8 cellular contexts compared by ENCODE assay signal in genomic region chr5:179732412-179732917, GRCh38. TPM values are rescaled to one million over a fixed set of nuclear protein-coding genes. Genes with fewer than 3 reads are reported as not detected.
DNase-seq lines count a peak whose midpoint lies in the region; ATAC-seq, FAIRE-seq and TF ChIP-seq lines count a peak whose summit lies in the region.

Gene MAML1 (plus strand): TSS chr5:179732822. CDS start chr5:179733113, 291 bp downstream.

- no TSS peak for BruUV-seq in HepG2 (replicated peaks; lab: Mats Ljungman, UMichigan)

- peak within 1 kb of the TSS; percentile 93 to 98 (median 96) for H3K4me3 ChIP-seq in HepG2 (replicated peaks in 1 of 3; ENCODE audit: insufficient read depth in 1 of 3, low read depth in 2 of 3, low read length in 3 of 3)

- no peaks in the 10 kb centered on the region for H3K27me3 Mint-ChIP-seq in CD14-positive monocyte (ENCODE audit: low read depth in 3 of 3)

- ATAC-seq in GM19397 (IDR thresholded peaks at IDR 0.05; ENCODE audit: unreplicated experiment) = peak; percentile 95
- ATAC-seq in HG03571 (IDR thresholded peaks at IDR 0.05; ENCODE audit: unreplicated experiment) = peak; percentile 95
- ATAC-seq in HepG2 = peak; percentile 94

- peaks cover 0 to 2% (median 0%) of the 10 kb centered on the region in 7 donors for H3K9me3 Mint-ChIP-seq in CD14-positive monocyte

- H3K9ac ChIP-seq in HepG2 (ENCODE audit: insufficient read depth, low read depth, low read length) = peak within 1 kb of the TSS; percentile 97

- no peak for TF ChIP-seq CTCF in CD14-positive monocyte (IDR thresholded peaks at IDR 0.05)
- no peak for TF ChIP-seq CTCF in HepG2 (CRISPR knock-in tag; IDR thresholded peaks at IDR 0.05)

- in situ Hi-C loops in HepG2 (cut with HindIII; ENCODE audit: extremely low pct_ligation_motif_present, low pct_unique_long_range_greater_than_20kb) = no loop called here

- peaks cover 58% of the 10 kb centered on the region for H3K4me1 Mint-ChIP-seq in CD14-positive monocyte

- no peaks in the 10 kb centered on the region for H3K9me3 ChIP-seq in HepG2 (ENCODE audit: low read length)

- TF ChIP-seq EP300 in HepG2 (IDR thresholded peaks at IDR 0.05; ENCODE audit: low read depth in 2 of 2, low read length in 2 of 2) (no peak), HepG2 (CRISPR knock-in tag; IDR thresholded peaks at IDR 0.05; ENCODE audit: borderline replicate concordance) (no peak)

- intact Hi-C loops in CD14-positive monocyte (cut with micrococcal nuclease) (loop anchor here (2.0 to 10.0 kb wide), 2 partner anchors 34 to 62 kb away; partner anchors contain the start of genes CANX (in 2 of the 2) and LTC4S (in 1 of the 2)), HepG2 (cut with micrococcal nuclease; ENCODE audit: unreplicated experiment) (no loop called here)

- H3K27ac Mint-ChIP-seq in CD14-positive monocyte = peak within 1 kb of the TSS; percentile 95 to 99 (median 97)

- no peaks in the 10 kb centered on the region for H3K27me3 ChIP-seq in HepG2 (ENCODE audit: control insufficient read depth in 1 of 2, insufficient read depth in 2 of 2, low read length in 2 of 2)

- peaks cover 37 to 48% of the 10 kb centered on the region in 2 donors for H3K36me3 Mint-ChIP-seq in CD14-positive monocyte

- CTCF ChIA-PET in HepG2 (lab: Yijun Ruan, JAX; ENCODE audit: low intra/inter-chr PET ratio, low total read pairs) = no interaction called here

- WGBS in HepG2 (ENCODE audit: low lambda C conversion rate) = under 1% methylated on average over 20 of the region's 41 CpGs

- no peak within 1 kb of the TSS for H2AFZ ChIP-seq in HepG2 (ENCODE audit: low read length)

- H3K4me2 ChIP-seq in HepG2 (ENCODE audit: low read depth, low read length) = peak within 1 kb of the TSS; percentile 92

- TF ChIP-seq POLR2A in HepG2 (IDR thresholded peaks at IDR 0.05; ENCODE audit: insufficient read depth in 1 of 2, low read depth in 2 of 2, low read length in 2 of 2) = peak; percentile 51 to 61

- peaks cover 45% of the 10 kb centered on the region for H3K79me2 ChIP-seq in HepG2 (ENCODE audit: insufficient read depth, low read length)

- peak; percentile 99 for DNase-seq in CD14-positive monocyte (ENCODE audit: low spot score)
- DNase-seq in NCI-H82 (lab: John Stamatoyannopoulos, UW) = peak; percentile 99
- DNase-seq in activated CD4-positive, alpha-beta T cell treated with anti-CD3 and anti-CD28 coated beads, Interleukin-2, amount 50 U/mL, for 48 hours = peak; percentile 99 to 100
- DNase-seq in dermis blood vessel endothelial cell = peak; percentile 100
- DNase-seq in HepG2 (ENCODE audit: low spot score) = peak; percentile 99
- peak; percentile 99 for DNase-seq in stimulated activated CD4-positive, alpha-beta T cell treated with anti-CD3 and anti-CD28 coated beads, Interleukin-4, amount 100 ng/mL, for 1 hour

- peaks cover 5 to 25% of the 10 kb centered on the region in 2 experiments for H3K36me3 ChIP-seq in HepG2 (replicated peaks in 1 of 2; ENCODE audit: control insufficient read depth in 1 of 2, insufficient read depth in 2 of 2, low read length in 2 of 2)

- TF ChIP-seq RAD21 in HepG2 (CRISPR knock-in tag; IDR thresholded peaks at IDR 0.05) = no peak

- peaks cover 18% of the 10 kb centered on the region for H4K20me1 ChIP-seq in HepG2 (ENCODE audit: insufficient read depth, low read length)

- POLR2A ChIA-PET in HepG2 (lab: Yijun Ruan, JAX) = interaction anchor here (0.5 to 3.5 kb wide), 25 partner anchors 8 to 182 kb away, joined by 3 to 37 read pairs (median 4); partner anchors contain the start of genes CANX, CBY3 and HNRNPH1

- H3K4me3 Mint-ChIP-seq in CD14-positive monocyte = peak within 1 kb of the TSS; percentile 92 to 96

- peak within 1 kb of the TSS; percentile 88 for H3K27ac ChIP-seq in HepG2 (ENCODE audit: extremely low read length, insufficient read depth, low read length)

- FAIRE-seq in HepG2 (lab: Jason Lieb, UNC) = peak; percentile 91

- peaks cover 55% of the 10 kb centered on the region for H3K4me1 ChIP-seq in HepG2 (ENCODE audit: insufficient read depth, low read length)

TF ChIP-seq in HepG2, 621 proteins besides CTCF, POLR2A, EP300 and RAD21 (continues in another document):
- TF ChIP-seq PTBP1 (IDR thresholded peaks at IDR 0.05; ENCODE audit: low read depth, low read length, poor library complexity, severe bottlenecking) (peak; percentile 30), CREM (IDR thresholded peaks at IDR 0.05) (peak; percentile 80), CREM (CRISPR knock-in tag; IDR thresholded peaks at IDR 0.05) (no peak), ZIK1 (CRISPR knock-in tag; IDR thresholded peaks at IDR 0.05; ENCODE audit: borderline replicate concordance, low read depth) (no peak), KDM6A (CRISPR knock-in tag; IDR thresholded peaks at IDR 0.05; ENCODE audit: low read depth) (no peak), HOXA3 (CRISPR knock-in tag; IDR thresholded peaks at IDR 0.05) (peak; percentile 82), XRCC5 (optimal IDR thresholded peaks at IDR 0.05; ENCODE audit: low read length) (no peak), ZNF737 (CRISPR knock-in tag; IDR thresholded peaks at IDR 0.05; ENCODE audit: borderline replicate concordance) (no peak), GLMP (CRISPR knock-in tag; IDR thresholded peaks at IDR 0.05; ENCODE audit: borderline replicate concordance) (no peak), GMEB1 (CRISPR knock-in tag; IDR thresholded peaks at IDR 0.05; ENCODE audit: borderline replicate concordance) (peak; percentile 96), FOXA3 (CRISPR knock-in tag; IDR thresholded peaks at IDR 0.05) (peak; percentile 37; the same call in 1 of the 2 replicates), PHF21A (CRISPR knock-in tag; IDR thresholded peaks at IDR 0.05) (peak; percentile 31; the same call in 1 of the 2 replicates), ATF1 (CRISPR knock-in tag; IDR thresholded peaks at IDR 0.05) (peak; percentile 84), AGO1 (IDR thresholded peaks at IDR 0.05; ENCODE audit: low read depth, low read length, poor library complexity, severe bottlenecking) (peak; percentile 93), ZNF124 (CRISPR knock-in tag; IDR thresholded peaks at IDR 0.05) (peak; percentile 53; the same call in 1 of the 2 replicates)

RNA-seq across cellular contexts. Expression of gene MAML1, which starts in this region (rescaled TPM):
- polyA plus RNA-seq in CD14-positive monocyte (1 to 10 TPM; 2.2 to 2.7 TPM), HepG2 (2011; rRNA removed) (9.5 and 10.8 TPM in 2 replicates)
- total RNA-seq in dermis blood vessel endothelial cell (9.2 and 15.6 TPM in 2 replicates), HepG2 (2016; rRNA removed; fragmentation: Illumina TruSeq; extraction: Trizol) (10.0 and 12.1 TPM in 2 replicates)
- 2.6 and 4.2 TPM in 2 replicates for total RNA-seq in HepG2 (2016; cell fraction: cytosol; rRNA removed; fragmentation: Illumina TruSeq; extraction: Trizol; ENCODE audit: low read depth)
- 9.9 and 10.9 TPM in 2 replicates for total RNA-seq in HepG2 (2016; cell fraction: insoluble cytoplasmic fraction; rRNA removed; fragmentation: Illumina TruSeq; extraction: Trizol)
- total RNA-seq in HepG2 (2016; cell fraction: membrane; rRNA removed; fragmentation: Illumina TruSeq; extraction: Trizol) = 7.3 and 7.7 TPM in 2 replicates
- 11.4 and 13.3 TPM in 2 replicates for total RNA-seq in HepG2 (2016; cell fraction: nucleus; rRNA removed; fragmentation: Illumina TruSeq; extraction: Trizol)
- 4.7 and 5.1 TPM in 2 replicates for polyA plus RNA-seq in HepG2 (2011; cell fraction: cytosol; rRNA removed)
- polyA plus RNA-seq in HepG2 (2011; cell fraction: nucleus; rRNA removed) = 13.9 and 19.7 TPM in 2 replicates
- polyA plus RNA-seq in HepG2 (2012) = 14.7 and 16.0 TPM in 2 replicates
- 0.51 and 0.53 TPM in 2 replicates for polyA plus RNA-seq in HepG2 (2016; cell fraction: cytosol; fragmentation: Illumina TruSeq; extraction: Trizol; ENCODE audit: low read depth)
- polyA plus RNA-seq in HepG2 (2016; cell fraction: insoluble cytoplasmic fraction; fragmentation: Illumina TruSeq; extraction: Trizol; ENCODE audit: low read depth) = 13.3 and 16.9 TPM in 2 replicates
- 3.4 and 3.7 TPM in 2 replicates for polyA plus RNA-seq in HepG2 (2016; cell fraction: membrane; fragmentation: Illumina TruSeq; extraction: Trizol; ENCODE audit: low read depth)
- 17.9 and 20.0 TPM in 2 replicates for polyA plus RNA-seq in HepG2 (2016; cell fraction: nucleus; fragmentation: Illumina TruSeq; extraction: Trizol; ENCODE audit: insufficient read depth, low read depth)
- 10.5 TPM in 2 replicates for polyA minus RNA-seq in HepG2 (2011; rRNA and poly(A)+ RNA removed; ENCODE audit: low replicate concordance)
- 7.9 and 8.1 TPM in 2 replicates for polyA minus RNA-seq in HepG2 (2011; cell fraction: cytosol; rRNA and poly(A)+ RNA removed)
- polyA minus RNA-seq in HepG2 (2011; cell fraction: nucleus; rRNA and poly(A)+ RNA removed) = 12.1 and 12.2 TPM in 2 replicates

Comparison
In these comparisons a context has a peak if more than half of its experiments do, and no peak if none do; other contexts are left out.
1. Peak in every context shown above with its lines: DNase-seq, ATAC-seq, H3K4me3 ChIP-seq and H3K27ac ChIP-seq.